Comparison of ENCODE assay signal across 5 cellular contexts in genomic region chr2:87610974-87611373, GRCh38.
A peak's percentile ranks its signal among the peaks of the same experiment; 100 is the strongest.
DNase-seq lines count a peak whose midpoint lies in the region; ATAC-seq, FAIRE-seq and TF ChIP-seq lines count a peak whose summit lies in the region.
"Not testable (repeated sequence)": the region's sequence is repeated elsewhere in the genome, so short reads cannot be mapped to it uniquely, and the experiment has no call there.

No MANE protein-coding gene starts in this region.

- not testable (repeated sequence) for H3K9me3 ChIP-seq in endothelial cell of umbilical vein (replicated peaks; ENCODE audit: control insufficient read depth, insufficient read depth, low read length); left lung; mucosa of descending colon

- not testable (repeated sequence) for H3K4me1 ChIP-seq in endothelial cell of umbilical vein (ENCODE audit: control insufficient read depth, extremely low read depth, insufficient read depth, low read length); left lung; mucosa of descending colon (ENCODE audit: low read depth)

- H3K4me1 Mint-ChIP-seq in activated CD4-positive, alpha-beta T cell treated with anti-CD3 and anti-CD28 coated beads, Interleukin-2, amount 10 ng/mL, durations not matched to agents 24 days and 14 days = not testable (repeated sequence)

- peak; percentile 42 for DNase-seq in activated CD4-positive, alpha-beta T cell treated with anti-CD3 and anti-CD28 coated beads, Interleukin-2, amount 10 ng/mL, durations not matched to agents 24 days and 14 days
- DNase-seq in endothelial cell of umbilical vein (ENCODE audit: low read depth, low spot score); left colon; left lung; mucosa of descending colon: not testable (repeated sequence)

- not testable (repeated sequence) for H3K27ac Mint-ChIP-seq in activated CD4-positive, alpha-beta T cell treated with anti-CD3 and anti-CD28 coated beads, Interleukin-2, amount 10 ng/mL, durations not matched to agents 24 days and 14 days

- H3K4me3 Mint-ChIP-seq in activated CD4-positive, alpha-beta T cell treated with anti-CD3 and anti-CD28 coated beads, Interleukin-2, amount 10 ng/mL, durations not matched to agents 24 days and 14 days = not testable (repeated sequence)

- not testable (repeated sequence) for H3K9ac ChIP-seq in endothelial cell of umbilical vein (replicated peaks; ENCODE audit: extremely low read depth, insufficient read depth, low read length)

- not testable (repeated sequence) for H3K27ac ChIP-seq in endothelial cell of umbilical vein (ENCODE audit: insufficient read depth, low read depth, low read length); left lung

- H3K36me3 Mint-ChIP-seq in activated CD4-positive, alpha-beta T cell treated with anti-CD3 and anti-CD28 coated beads, Interleukin-2, amount 10 ng/mL, durations not matched to agents 24 days and 14 days (ENCODE audit: low read depth) = not testable (repeated sequence)

- not testable (repeated sequence) for TF ChIP-seq POLR2A in endothelial cell of umbilical vein (IDR thresholded peaks at IDR 0.05; ENCODE audit: low read depth, low read length)

- not testable (repeated sequence) for H3K36me3 ChIP-seq in endothelial cell of umbilical vein (ENCODE audit: control insufficient read depth in 2 of 2, extremely low read depth in 1 of 2, insufficient read depth in 2 of 2, low read length in 2 of 2); left lung; mucosa of descending colon (ENCODE audit: low read depth)

- H3K27me3 ChIP-seq in endothelial cell of umbilical vein (ENCODE audit: control insufficient read depth in 2 of 2, insufficient read depth in 2 of 2, low read length in 2 of 2); left lung: not testable (repeated sequence)

- not testable (repeated sequence) for H3K79me2 ChIP-seq in endothelial cell of umbilical vein (ENCODE audit: control insufficient read depth, insufficient read depth, low read length)

- H4K20me1 ChIP-seq in endothelial cell of umbilical vein (replicated peaks; ENCODE audit: control insufficient read depth, extremely low read depth, insufficient read depth, low read length) = not testable (repeated sequence)

- not testable (repeated sequence) for H3K9me1 ChIP-seq in endothelial cell of umbilical vein (replicated peaks; ENCODE audit: control insufficient read depth, extremely low read depth, insufficient read depth, low read length)

- H3K27me3 Mint-ChIP-seq in activated CD4-positive, alpha-beta T cell treated with anti-CD3 and anti-CD28 coated beads, Interleukin-2, amount 10 ng/mL, durations not matched to agents 24 days and 14 days = not testable (repeated sequence)

- ATAC-seq in left colon (peak; percentile 99), left lung (peak; percentile 31), mucosa of descending colon (peak; percentile 98)

- dilution Hi-C loops in endothelial cell of umbilical vein (cut with MboI; ENCODE audit: extremely low pct_ligation_motif_present, low sequenced_read_pairs) = not testable (repeated sequence)

- POLR2A ChIA-PET in endothelial cell of umbilical vein (lab: Charles Lee) = not testable (repeated sequence)

- intact Hi-C loops in activated CD4-positive, alpha-beta T cell treated with anti-CD3 and anti-CD28 coated beads, Interleukin-2, amount 10 ng/mL, durations not matched to agents 24 days and 14 days (cut with micrococcal nuclease); endothelial cell of umbilical vein (cut with micrococcal nuclease); left colon (cut with DNase I, micrococcal nuclease); left lung (cut with DNase I); mucosa of descending colon (cut with DNase I, micrococcal nuclease): not testable (repeated sequence)

- TSS peak; percentile 75 for BruUV-seq in endothelial cell of umbilical vein (replicated peaks; lab: Mats Ljungman, UMichigan)

- TF ChIP-seq CTCF in endothelial cell of umbilical vein (IDR thresholded peaks at IDR 0.05; ENCODE audit: extremely low read depth in 1 of 2, insufficient read depth in 1 of 2, low read depth in 1 of 2, low read length in 2 of 2); left lung (IDR thresholded peaks at IDR 0.05); mucosa of descending colon (IDR thresholded peaks at IDR 0.05): not testable (repeated sequence)

- not testable (repeated sequence) for H2AFZ ChIP-seq in endothelial cell of umbilical vein (ENCODE audit: low read depth, low read length)

- CTCF ChIA-PET in endothelial cell of umbilical vein (lab: Charles Lee) = not testable (repeated sequence)

- H3K4me2 ChIP-seq in endothelial cell of umbilical vein (ENCODE audit: insufficient read depth, low read length) = not testable (repeated sequence)

- H3K4me3 ChIP-seq in endothelial cell of umbilical vein (replicated peaks in 1 of 3; ENCODE audit: insufficient read depth in 1 of 3, low read depth in 1 of 3, low read length in 3 of 3); left lung; mucosa of descending colon: not testable (repeated sequence)

- H3K9me3 Mint-ChIP-seq in activated CD4-positive, alpha-beta T cell treated with anti-CD3 and anti-CD28 coated beads, Interleukin-2, amount 10 ng/mL, durations not matched to agents 24 days and 14 days = not testable (repeated sequence)

- FAIRE-seq in endothelial cell of umbilical vein (lab: Jason Lieb, UNC) = not testable (repeated sequence)

Comparison
In these comparisons a context has a peak if more than half of its experiments do, and no peak if none do; other contexts are left out.
1. ATAC-seq: peak in every context shown above with its lines; median percentile 99 in left colon; 98 in mucosa of descending colon; 31 in left lung.